In the genomic region with DNA sequence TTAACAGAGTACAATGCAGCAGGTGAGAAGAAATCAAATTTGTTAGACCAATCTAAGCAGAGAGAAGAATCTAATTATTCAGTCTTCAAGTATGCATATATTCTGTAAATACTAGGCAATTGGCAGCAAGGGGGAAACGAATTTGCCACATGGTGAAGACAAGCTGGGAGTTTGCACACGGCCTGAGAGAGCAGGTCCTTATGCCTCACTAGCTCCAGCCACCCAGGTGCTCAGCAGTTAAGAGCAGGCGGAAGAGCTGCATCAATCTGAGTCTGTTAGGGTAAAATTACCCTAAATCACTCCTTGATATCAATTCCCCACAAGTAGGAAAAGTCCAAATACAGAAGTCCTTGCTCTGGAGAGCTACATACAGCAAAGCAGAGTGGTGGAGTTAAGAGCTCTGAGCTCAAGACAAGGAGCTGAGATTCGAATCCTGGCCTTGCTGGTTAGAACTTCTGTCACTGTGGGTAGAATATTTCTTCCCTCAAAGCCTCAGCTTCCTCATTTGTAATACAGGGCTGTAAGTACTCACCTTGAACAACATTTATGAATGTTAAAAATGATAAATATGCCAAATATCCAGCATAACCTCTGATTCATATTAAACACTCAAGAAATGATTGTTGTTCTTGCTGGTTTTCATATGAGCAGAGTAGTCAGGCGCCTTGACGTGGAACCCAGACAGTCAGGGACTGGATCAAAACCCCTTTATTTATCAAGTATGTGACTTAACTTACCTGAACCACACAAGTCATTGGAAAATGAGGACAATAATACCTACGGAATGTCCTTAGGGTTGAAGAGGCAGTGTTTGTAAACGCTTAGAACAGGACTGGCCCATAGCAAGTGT, we compare ENCODE assay signal across 19 cellular contexts.
A peak's percentile ranks its signal among the peaks of the same experiment; 100 is the strongest.
DNase-seq lines count a peak whose midpoint lies in the region; ATAC-seq, FAIRE-seq and TF ChIP-seq lines count a peak whose summit lies in the region.
"Had no signal": no experiment of that assay in that cellular context is flagged by ENCODE, and none has a peak within 500 bp of the region (broad histone marks: within the 10 kb centered on the region; RNA-seq: fewer than 3 reads in every experiment).

No MANE protein-coding gene starts in this region.

- BruUV-seq in PC-3 (replicated peaks; lab: Mats Ljungman, UMichigan): no TSS peak

- H3K36me3 Mint-ChIP-seq in astrocyte (ENCODE audit: low read depth, unreplicated experiment): no peaks in the 10 kb centered on the region
- H3K36me3 Mint-ChIP-seq: CD4-positive, alpha-beta memory T cell; T-cell had no signal

- H3K79me2 ChIP-seq in KMS-11 (ENCODE audit: insufficient read depth, low read depth) (no peaks in the 10 kb centered on the region), astrocyte (ENCODE audit: insufficient read depth, low read length) (no peaks in the 10 kb centered on the region), PC-3 (ENCODE audit: low read length) (no peaks in the 10 kb centered on the region)

- H4K20me1 ChIP-seq in KMS-11 (ENCODE audit: insufficient read depth): no peaks in the 10 kb centered on the region
- H4K20me1 ChIP-seq in astrocyte (ENCODE audit: insufficient read depth, low read length): no peaks in the 10 kb centered on the region
- no peaks in the 10 kb centered on the region for H4K20me1 ChIP-seq in PC-3 (ENCODE audit: low read length)

- intact Hi-C loops in thyroid gland (cut with DNase I) (no loop called here), PC-3 (cut with micrococcal nuclease) (no loop called here)

- H3K9me2 ChIP-seq in PC-3 (replicated peaks; ENCODE audit: low read length): no peaks in the 10 kb centered on the region

- CTCF ChIA-PET in PC-3 (lab: Charles Lee): no interaction called here

- H3K27me3 ChIP-seq in KMS-11 (ENCODE audit: insufficient read depth, low read depth) (no peaks in the 10 kb centered on the region), astrocyte (ENCODE audit: insufficient read depth, low read length) (no peaks in the 10 kb centered on the region), thyroid gland (no peaks in the 10 kb centered on the region), PC-3 (ENCODE audit: low read length) (no peaks in the 10 kb centered on the region)

- H3K9me3 Mint-ChIP-seq in astrocyte (ENCODE audit: unreplicated experiment): no peaks in the 10 kb centered on the region

- peaks cover 13% of the 10 kb centered on the region for H3K4me1 Mint-ChIP-seq in astrocyte (ENCODE audit: low read depth, unreplicated experiment)
- H3K4me1 Mint-ChIP-seq: CD4-positive, alpha-beta memory T cell; T-cell had no signal

- no peak overlapping the region for H3K4me3 ChIP-seq in KMS-11 (IDR thresholded peaks at IDR 0.05; ENCODE audit: insufficient read depth, low read depth, low read length)
- no peak overlapping the region for H3K4me3 ChIP-seq in astrocyte (ENCODE audit: insufficient read depth, low read depth, low read length)
- no peak overlapping the region for H3K4me3 ChIP-seq in thyroid gland (replicated peaks in 1 of 3)
- no peak overlapping the region for H3K4me3 ChIP-seq in PC-3 (ENCODE audit: low read length)
- H3K4me3 ChIP-seq: GM23248 had no signal

- peak overlapping the region; percentile 91 for H3K27ac ChIP-seq in KMS-11
- peak overlapping the region; percentile 48 for H3K27ac ChIP-seq in astrocyte (ENCODE audit: low read depth, low read length)
- peak overlapping the region in 2 of 3 donors; percentile 20 to 27 for H3K27ac ChIP-seq in thyroid gland
- no peak overlapping the region for H3K27ac ChIP-seq in PC-3 (ENCODE audit: low read length)
- H3K27ac ChIP-seq: GM23248 had no signal

- H3K4me3 Mint-ChIP-seq in astrocyte (ENCODE audit: unreplicated experiment): no peak overlapping the region
- H3K4me3 Mint-ChIP-seq: CD4-positive, alpha-beta memory T cell; T-cell had no signal

- peak; percentile 39 for ATAC-seq in GM18909 (IDR thresholded peaks at IDR 0.05; ENCODE audit: poor library complexity, unreplicated experiment)
- no peak for ATAC-seq in PC-3
- no peak for ATAC-seq in HG03520 (IDR thresholded peaks at IDR 0.05; ENCODE audit: unreplicated experiment)
- ATAC-seq: Panc1, T-cell had no signal

- FAIRE-seq in astrocyte (lab: Jason Lieb, UNC): no peak

- DNase-seq in astrocyte (ENCODE audit: low read depth) (no peak), thyroid gland (no peak), PC-3 (no peak)
- DNase-seq in stimulated activated naive CD4-positive, alpha-beta T cell (lab: John Stamatoyannopoulos, UW): no peak
- DNase-seq: ACHN; Calu3; CD4-positive, alpha-beta memory T cell; GM23248; HCEC 1CT; Kasumi-1; NCI-H1105 treated with DMSO at 0.1 percent for 48 hours; NCI-H187 treated with DMSO at 0.1 percent for 48 hours; NCI-H2171 treated with DMSO at 0.1 percent for 48 hours; NCI-H446 treated with DMSO at 0.1 percent for 48 hours; T-cell had no signal

- peaks cover 9% of the 10 kb centered on the region for H3K27me3 Mint-ChIP-seq in astrocyte (ENCODE audit: low read depth, unreplicated experiment)

- H3K27ac Mint-ChIP-seq in astrocyte (ENCODE audit: unreplicated experiment): no peak overlapping the region
- H3K27ac Mint-ChIP-seq: CD4-positive, alpha-beta memory T cell; T-cell had no signal

- H3K4me1 ChIP-seq in KMS-11 (ENCODE audit: low read depth, poor library complexity, severe bottlenecking) (peaks cover 69% of the 10 kb centered on the region), astrocyte (ENCODE audit: insufficient read depth, low read length) (peaks cover 17% of the 10 kb centered on the region), thyroid gland (peaks cover 5 to 12% of the 10 kb centered on the region in 2 donors), PC-3 (ENCODE audit: insufficient read depth, low read length) (no peaks in the 10 kb centered on the region)

- H2AFZ ChIP-seq in KMS-11 (ENCODE audit: low read depth) (peak overlapping the region; percentile 14; the same call in 1 of the 2 replicates), astrocyte (ENCODE audit: low read depth, low read length) (peak overlapping the region; percentile 46), PC-3 (ENCODE audit: low read length) (no peak overlapping the region)
- H2AFZ ChIP-seq: GM23248 had no signal

- H3K9ac ChIP-seq in KMS-11 (peak overlapping the region; percentile 46; the same call in 1 of the 2 replicates), astrocyte (ENCODE audit: low read length) (peak overlapping the region; percentile 4), PC-3 (ENCODE audit: low read length) (no peak overlapping the region)
- H3K9ac ChIP-seq: GM23248 had no signal

- H3K36me3 ChIP-seq in KMS-11 (ENCODE audit: insufficient read depth) (no peaks in the 10 kb centered on the region), astrocyte (ENCODE audit: insufficient read depth, low read length) (no peaks in the 10 kb centered on the region), thyroid gland (no peaks in the 10 kb centered on the region), PC-3 (ENCODE audit: low read depth, low read length) (no peaks in the 10 kb centered on the region)

- no peaks in the 10 kb centered on the region for H3F3A ChIP-seq in PC-3 (ENCODE audit: low read length, unreplicated experiment)

- H3K9me3 ChIP-seq in astrocyte (ENCODE audit: insufficient read depth, low read depth, low read length) (no peaks in the 10 kb centered on the region), thyroid gland (no peaks in the 10 kb centered on the region), PC-3 (ENCODE audit: low read length) (no peaks in the 10 kb centered on the region)

- WGBS in thyroid gland, 2 donors: 77 to 82% methylated on average over 8 of the region's 8 CpGs

- peak overlapping the region; percentile 86 for H3K4me2 ChIP-seq in KMS-11
- peak overlapping the region; percentile 72 for H3K4me2 ChIP-seq in astrocyte (ENCODE audit: low read length)
- H3K4me2 ChIP-seq in PC-3 (ENCODE audit: low read length): no peak overlapping the region

- POLR2A ChIA-PET in PC-3 (lab: Charles Lee; ENCODE audit: unreplicated experiment): no interaction called here

- TF ChIP-seq CTCF in KMS-11 (conservative IDR thresholded peaks at IDR 0.05; ENCODE audit: low read depth, low read length) (no peak), astrocyte (IDR thresholded peaks at IDR 0.05; ENCODE audit: insufficient read depth, low read depth, low read length) (no peak), thyroid gland (IDR thresholded peaks at IDR 0.05) (no peak), PC-3 (conservative IDR thresholded peaks at IDR 0.05; ENCODE audit: low read depth, low read length) (no peak)

- no peak for TF ChIP-seq POLR2A in thyroid gland (IDR thresholded peaks at IDR 0.05)
